Comparison of ENCODE assay signal across 23 cellular contexts in the genomic region with DNA sequence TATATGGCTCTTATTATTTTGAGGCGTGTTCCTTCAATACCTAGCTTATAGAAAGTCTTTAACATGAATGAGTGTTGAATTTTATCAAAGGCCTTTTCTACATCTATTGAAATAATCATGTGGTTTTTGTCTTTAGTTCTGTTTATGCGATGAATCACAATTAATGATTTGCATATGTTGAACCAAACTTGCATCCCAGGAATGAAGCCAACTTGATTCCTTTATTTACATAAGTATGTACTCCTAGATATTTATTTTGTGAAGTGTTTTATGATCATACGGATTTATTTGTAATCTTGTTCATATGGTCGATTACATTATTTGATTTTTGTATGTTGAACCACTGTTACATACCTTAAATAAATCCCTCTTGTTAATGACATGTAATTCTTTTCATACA.
"Had no signal": no experiment of that assay in that cellular context is flagged by ENCODE, and none has a peak within 500 bp of the region (broad histone marks: within the 10 kb centered on the region; RNA-seq: fewer than 3 reads in every experiment).

No MANE protein-coding gene starts in this region.

- H3K27me3 ChIP-seq: tibial artery had no signal

- H3K4me1 ChIP-seq: tibial artery had no signal

- H3K27ac Mint-ChIP-seq: activated B cell treated with CpG ODN at 0.5 μM for 24 hours; activated CD4-positive, alpha-beta memory T cell treated with anti-CD3 and anti-CD28 coated beads for 36 hours; activated naive CD8-positive, alpha-beta T cell; nephron progenitor cell; T-helper 2 cell treated with Interferon-gamma antibody and Interleukin-4, amounts not matched to agents 5 μg/mL and 100 μg/mL, for 36 hours had no signal

- DNase-seq: activated B cell treated with CpG ODN at 0.5 μM for 24 hours; activated CD4-positive, alpha-beta memory T cell treated with anti-CD3 and anti-CD28 coated beads for 36 hours; activated CD4-positive, alpha-beta T cell treated with anti-CD3 and anti-CD28 coated beads for 4 hours; activated T-cell treated with anti-CD3 and anti-CD28 coated beads for 4 hours; amygdala; central memory CD4-positive, alpha-beta T cell; erythroblast; head of caudate nucleus; kidney; nephron progenitor cell; occipital lobe; posterior cingulate gyrus; retina; stimulated activated CD4-positive, alpha-beta T cell treated with anti-CD3 and anti-CD28 coated beads, Interleukin-12 subunit alpha, Interleukin-12 subunit beta, amount 100 ng/mL, for 4 hours; stimulated activated CD4-positive, alpha-beta T cell treated with anti-CD3 and anti-CD28 coated beads, Interleukin-1b, Interleukin-23, amount 100 ng/mL, for 48 hours; stimulated activated naive CD4-positive, alpha-beta T cell treated with Interleukin-2 at 50 U/mL for 16 hours; substantia nigra; tibial artery had no signal

- H3K27me3 Mint-ChIP-seq: activated B cell treated with CpG ODN at 0.5 μM for 24 hours; activated CD4-positive, alpha-beta memory T cell treated with anti-CD3 and anti-CD28 coated beads for 36 hours; activated naive CD8-positive, alpha-beta T cell had no signal

- H3K4me3 Mint-ChIP-seq: activated B cell treated with CpG ODN at 0.5 μM for 24 hours; activated CD4-positive, alpha-beta memory T cell treated with anti-CD3 and anti-CD28 coated beads for 36 hours; activated naive CD8-positive, alpha-beta T cell; brain; nephron progenitor cell; T-helper 2 cell treated with Interferon-gamma antibody and Interleukin-4, amounts not matched to agents 5 μg/mL and 100 μg/mL, for 36 hours had no signal

- H3K4me3 ChIP-seq: lung, tibial artery had no signal

- H3K9me3 Mint-ChIP-seq: brain; nephron progenitor cell; T-helper 2 cell treated with Interferon-gamma antibody and Interleukin-4, amounts not matched to agents 5 μg/mL and 100 μg/mL, for 36 hours had no signal

- H3K36me3 ChIP-seq: tibial artery had no signal

- H3K9me3 ChIP-seq: tibial artery had no signal

- H3K4me1 Mint-ChIP-seq: activated B cell treated with CpG ODN at 0.5 μM for 24 hours, nephron progenitor cell had no signal

- ATAC-seq: left lobe of liver had no signal

- H3K27ac ChIP-seq: tibial artery had no signal
